In the genomic region with DNA sequence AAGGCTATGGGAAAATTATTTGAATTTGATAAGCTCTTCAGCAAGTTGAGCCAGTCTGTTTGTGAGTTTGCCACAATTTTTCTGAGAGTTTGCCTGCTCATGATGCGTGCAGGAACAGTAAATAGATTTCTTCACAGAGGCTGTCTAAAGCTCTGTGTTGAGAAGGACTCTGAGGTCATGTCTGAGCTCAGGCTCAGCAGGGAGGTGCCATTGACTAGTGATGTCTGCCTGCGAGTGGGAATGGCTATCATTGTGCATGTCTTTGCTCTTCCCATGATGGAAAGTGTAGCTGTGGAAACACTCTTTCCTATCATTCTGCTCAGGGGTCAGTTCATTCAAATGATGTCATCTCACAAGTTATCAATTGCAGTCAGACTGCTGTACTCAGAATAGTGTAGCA, we compare ENCODE assay signal across 33 cellular contexts.
"Had no signal": no experiment of that assay in that cellular context is flagged by ENCODE, and none has a peak within 500 bp of the region (broad histone marks: within the 10 kb centered on the region; RNA-seq: fewer than 3 reads in every experiment).

No MANE protein-coding gene starts in this region.

- H3K27ac ChIP-seq: Peyer's patch, SJSA1 had no signal

- H3K27me3 Mint-ChIP-seq: activated CD4-positive, alpha-beta memory T cell treated with anti-CD3 and anti-CD28 coated beads for 36 hours; activated CD4-positive, alpha-beta T cell treated with anti-CD3 and anti-CD28 coated beads for 36 hours; activated CD4-positive, alpha-beta T cell treated with anti-CD3 and anti-CD28 coated beads, Interleukin-2, amount 10 ng/mL, durations not matched to agents 7 days and 5 days; activated naive CD8-positive, alpha-beta T cell treated with anti-CD3 and anti-CD28 coated beads for 36 hours had no signal

- ATAC-seq: activated CD4-positive, alpha-beta T cell treated with anti-CD3 and anti-CD28 coated beads for 36 hours; activated CD4-positive, CD25-positive, alpha-beta regulatory T cell treated with anti-CD3 and anti-CD28 coated beads, Interleukin-2, amount 50 U/mL, for 24 hours; activated T-cell treated with anti-CD3 and anti-CD28 coated beads, Interleukin-2, amount 50 U/mL, for 4 hours; PC-3; WTC11 had no signal

- H3K4me3 ChIP-seq: Peyer's patch, SJSA1 had no signal

- FAIRE-seq: colon, TTC549 had no signal

- H3K4me3 Mint-ChIP-seq: activated CD4-positive, alpha-beta memory T cell treated with anti-CD3 and anti-CD28 coated beads for 36 hours; activated CD4-positive, alpha-beta T cell treated with anti-CD3 and anti-CD28 coated beads for 36 hours; activated CD4-positive, alpha-beta T cell treated with anti-CD3 and anti-CD28 coated beads, Interleukin-2, amount 10 ng/mL, durations not matched to agents 7 days and 5 days; activated naive CD8-positive, alpha-beta T cell treated with anti-CD3 and anti-CD28 coated beads for 36 hours; activated T-cell treated with anti-CD3 and anti-CD28 coated beads, Interleukin-2, amount 50 U/mL, for 4 hours; T-helper 1 cell treated with Interleukin-12 subunit alpha and Interleukin-12 subunit beta and Interleukin-4 antibody, amounts not matched to agents 30 μg/mL and 1 μg/mL, for 36 hours; T-helper 2 cell treated with Interferon-gamma antibody and Interleukin-4, amounts not matched to agents 5 μg/mL and 100 μg/mL, for 36 hours; WTC11 had no signal

- H3K36me3 ChIP-seq: Peyer's patch, SJSA1 had no signal

- H3K4me2 ChIP-seq: SK-N-SH had no signal

- H3K9ac ChIP-seq: SK-N-SH had no signal

- H3K9me3 ChIP-seq: SK-N-SH had no signal

- H3K27ac Mint-ChIP-seq: activated CD4-positive, alpha-beta memory T cell treated with anti-CD3 and anti-CD28 coated beads for 36 hours; activated CD4-positive, alpha-beta T cell treated with anti-CD3 and anti-CD28 coated beads for 36 hours; activated CD4-positive, alpha-beta T cell treated with anti-CD3 and anti-CD28 coated beads, Interleukin-2, amount 10 ng/mL, durations not matched to agents 7 days and 5 days; activated naive CD8-positive, alpha-beta T cell treated with anti-CD3 and anti-CD28 coated beads for 36 hours; T-helper 1 cell treated with Interleukin-12 subunit alpha and Interleukin-12 subunit beta and Interleukin-4 antibody, amounts not matched to agents 30 μg/mL and 1 μg/mL, for 36 hours; T-helper 2 cell treated with Interferon-gamma antibody and Interleukin-4, amounts not matched to agents 5 μg/mL and 100 μg/mL, for 36 hours; WTC11 had no signal

- H3K27me3 ChIP-seq: Peyer's patch, SJSA1 had no signal

- DNase-seq: activated CD4-positive, alpha-beta memory T cell treated with anti-CD3 and anti-CD28 coated beads for 36 hours; activated CD4-positive, alpha-beta T cell treated with anti-CD3 and anti-CD28 coated beads for 36 hours; activated CD4-positive, alpha-beta T cell treated with anti-CD3 and anti-CD28 coated beads, Interleukin-2, amount 10 ng/mL, durations not matched to agents 7 days and 5 days; activated CD8-positive, alpha-beta memory T cell treated with anti-CD3 and anti-CD28 coated beads, Interleukin-2, amount 50 U/mL, for 4 hours; activated effector memory CD4-positive, alpha-beta T cell treated with Interleukin-2 at 50 U/mL for 16 hours; activated naive CD4-positive, alpha-beta T cell treated with anti-CD3 and anti-CD28 coated beads, Interleukin-2, amount 50 U/mL, for 16 hours; activated naive CD8-positive, alpha-beta T cell treated with anti-CD3 and anti-CD28 coated beads for 36 hours; activated T-cell treated with anti-CD3 and anti-CD28 coated beads for 4 hours; activated T-cell treated with anti-CD3 and anti-CD28 coated beads, Interleukin-2, amount 50 U/mL, for 4 hours; amniotic stem cell; aorta; caudate nucleus; cerebellar nuclear complex; NCI-H1092 treated with DMSO at 0.1 percent for 48 hours; NCI-H146; NCI-H187; NCI-H2029 treated with DMSO at 0.1 percent for 48 hours; NCI-H2107; NCI-H2171; NCI-H510A; NK-92 treated with Interleukin-12 subunit alpha and Interleukin-12 subunit beta, amount 100 ng/mL, for 24 hours; PC-3; Peyer's patch; RPMI8226; SHP77 treated with DMSO at 0.1 percent for 48 hours; SK-N-SH had no signal

- H3K4me1 Mint-ChIP-seq: activated CD4-positive, alpha-beta T cell treated with anti-CD3 and anti-CD28 coated beads for 36 hours; activated CD4-positive, alpha-beta T cell treated with anti-CD3 and anti-CD28 coated beads, Interleukin-2, amount 10 ng/mL, durations not matched to agents 7 days and 5 days; activated naive CD8-positive, alpha-beta T cell treated with anti-CD3 and anti-CD28 coated beads for 36 hours had no signal

- H3K4me1 ChIP-seq: Peyer's patch, SJSA1 had no signal
